8 cellular contexts compared by ENCODE assay signal in genomic region chr6:70413114-70413828, GRCh38. TPM values are rescaled to one million over a fixed set of nuclear protein-coding genes. Genes with fewer than 3 reads are reported as not detected.
DNase-seq lines count a peak whose midpoint lies in the region; ATAC-seq and FAIRE-seq lines count a peak whose summit lies in the region.

FAM135A (plus strand) TSS chr6:70413508; CDS start chr6:70428343, 14,835 bp downstream.

- H3K27me3 ChIP-seq in NT2/D1 (ENCODE audit: insufficient read depth, insufficient read length), result no peaks in the 10 kb centered on the region

- peak; percentile 96 for DNase-seq in COLO829 (ENCODE audit: low spot score)
- DNase-seq in HT1080 (ENCODE audit: low read depth), result peak; percentile 93
- DNase-seq in NT2/D1 (ENCODE audit: low read depth, low spot score), result peak; percentile 96
- DNase-seq in activated CD8-positive, alpha-beta memory T cell treated with anti-CD3 and anti-CD28 coated beads, Interleukin-2, amount 50 U/mL, for 4 hours, result peak; percentile 95
- peak; percentile 88 to 89 for DNase-seq in stimulated activated CD8-positive, alpha-beta memory T cell treated with anti-CD3 and anti-CD28 coated beads, Interleukin-15, amount 100 ng/mL, for 4 hours (ENCODE audit: low read depth in 2 of 2)

- H3K36me3 ChIP-seq in NT2/D1 (ENCODE audit: insufficient read depth, insufficient read length, low read length) (no peaks in the 10 kb centered on the region), mesodermal cell (ENCODE audit: control insufficient read depth, insufficient read depth, low read length) (peaks cover 12% of the 10 kb centered on the region)

- H3K4me3 ChIP-seq in NT2/D1 (ENCODE audit: insufficient read length, low read depth) (peak within 1 kb of the TSS; percentile 88), mesodermal cell (ENCODE audit: extremely low read depth, insufficient read depth, low read length, poor library complexity, severe bottlenecking) (peak within 1 kb of the TSS; percentile 74)

- peak within 1 kb of the TSS; percentile 91 for H3K9ac ChIP-seq in NT2/D1 (ENCODE audit: insufficient read length, low read depth)

- no peaks in the 10 kb centered on the region for H3K9me3 ChIP-seq in NT2/D1 (ENCODE audit: insufficient read depth, low read length)
- no peaks in the 10 kb centered on the region for H3K9me3 ChIP-seq in mesodermal cell (ENCODE audit: control insufficient read depth, low read length)

- peak; percentile 87 for ATAC-seq in GM21360 (IDR thresholded peaks at IDR 0.05; ENCODE audit: unreplicated experiment)

- WGBS in mesodermal cell (ENCODE audit: insufficient coverage in 2 of 2), 2 experiments, result 0% methylated on average over 32 to 33 of the region's 65 CpGs

- no peaks in the 10 kb centered on the region for H3K4me1 ChIP-seq in NT2/D1 (ENCODE audit: insufficient read depth, insufficient read length)
- H3K4me1 ChIP-seq in mesodermal cell (ENCODE audit: control insufficient read depth, insufficient read depth, low read length, poor library complexity, severe bottlenecking), result no peaks in the 10 kb centered on the region

- H3K27ac ChIP-seq in mesodermal cell (ENCODE audit: low read depth, low read length, severe bottlenecking), result peak within 1 kb of the TSS; percentile 75

- FAIRE-seq in endometrium (lab: Jason Lieb, UNC), result peak; percentile 81

RNA-seq across cellular contexts. Expression of gene FAM135A, which starts in this region (rescaled TPM):
- total RNA-seq in HT1080 (2014; rRNA removed; shearing (Covaris generic)), result 7.4 and 9.5 TPM in 2 replicates
- 6.3 and 8.3 TPM in 2 replicates for polyA plus RNA-seq in HT1080 (2015; cell fraction: cytosol; rRNA removed)
- 11.8 and 12.0 TPM in 2 replicates for polyA plus RNA-seq in HT1080 (2015; cell fraction: nucleus; rRNA removed)
- polyA plus RNA-seq in mesodermal cell (2013, experiment 1 of 2), result 12.1 TPM
- polyA plus RNA-seq in mesodermal cell (2013, experiment 2 of 2), result 12.8 TPM

Comparison
In these comparisons a context has a peak if more than half of its experiments do, and no peak if none do; other contexts are left out.
1. Peak in every context shown above with its lines: DNase-seq, ATAC-seq, H3K4me3 ChIP-seq and H3K27ac ChIP-seq.